Comparison of ENCODE assay signal across 8 cellular contexts in genomic region chr7:35906191-35906908, GRCh38.
DNase-seq lines count a peak whose midpoint lies in the region; ATAC-seq lines count a peak whose summit lies in the region.

No MANE protein-coding gene starts in this region.

- peaks cover 7% of the 10 kb centered on the region for H3K4me1 Mint-ChIP-seq in central memory CD8-positive, alpha-beta T cell

- no peaks in the 10 kb centered on the region for H3K27me3 Mint-ChIP-seq in central memory CD8-positive, alpha-beta T cell

- peak overlapping the region; percentile 19 for H3K27ac Mint-ChIP-seq in central memory CD8-positive, alpha-beta T cell (ENCODE audit: low read depth)

- no peak overlapping the region for H3K4me3 Mint-ChIP-seq in central memory CD8-positive, alpha-beta T cell

- DNase-seq in AG08395 (ENCODE audit: low spot score) (peak; percentile 55), NCI-H345 treated with DMSO at 0.1 percent for 48 hours (lab: John Stamatoyannopoulos, UW; ENCODE audit: unreplicated experiment) (peak; percentile 49), kidney glomerular epithelial cell (lab: John Stamatoyannopoulos, UW) (peak; percentile 63)
- DNase-seq in activated CD4-positive, CD25-positive, alpha-beta regulatory T cell treated with anti-CD3 and anti-CD28 coated beads, Interleukin-2, amount 50 U/mL, for 16 hours (ENCODE audit: low read depth, low spot score): peak; percentile 45
- peak; percentile 56 to 70 for DNase-seq in central memory CD8-positive, alpha-beta T cell (ENCODE audit: low spot score in 2 of 2)
- peak; percentile 77 for DNase-seq in stimulated activated CD4-positive, alpha-beta T cell treated with anti-CD3 and anti-CD28 coated beads, Interleukin-4, amount 100 ng/mL, for 24 hours

- H3K36me3 Mint-ChIP-seq in central memory CD8-positive, alpha-beta T cell (ENCODE audit: insufficient read depth): peaks cover 30% of the 10 kb centered on the region

- no peaks in the 10 kb centered on the region for H3K9me3 Mint-ChIP-seq in central memory CD8-positive, alpha-beta T cell

- peak; percentile 88 for ATAC-seq in GM18868 (IDR thresholded peaks at IDR 0.05; ENCODE audit: unreplicated experiment)
- ATAC-seq in HG03175 (IDR thresholded peaks at IDR 0.05; ENCODE audit: unreplicated experiment): peak; percentile 77
- ATAC-seq in central memory CD8-positive, alpha-beta T cell (replicated peaks; ENCODE audit: extremely low read depth, poor library complexity, severe bottlenecking): peak; percentile 88

Comparison
In these comparisons a context has a peak if more than half of its experiments do, and no peak if none do; other contexts are left out.
1. Peak in every context shown above with its lines: DNase-seq and ATAC-seq.